ENCODE assay signal across 1 cellular context in the genomic region with DNA sequence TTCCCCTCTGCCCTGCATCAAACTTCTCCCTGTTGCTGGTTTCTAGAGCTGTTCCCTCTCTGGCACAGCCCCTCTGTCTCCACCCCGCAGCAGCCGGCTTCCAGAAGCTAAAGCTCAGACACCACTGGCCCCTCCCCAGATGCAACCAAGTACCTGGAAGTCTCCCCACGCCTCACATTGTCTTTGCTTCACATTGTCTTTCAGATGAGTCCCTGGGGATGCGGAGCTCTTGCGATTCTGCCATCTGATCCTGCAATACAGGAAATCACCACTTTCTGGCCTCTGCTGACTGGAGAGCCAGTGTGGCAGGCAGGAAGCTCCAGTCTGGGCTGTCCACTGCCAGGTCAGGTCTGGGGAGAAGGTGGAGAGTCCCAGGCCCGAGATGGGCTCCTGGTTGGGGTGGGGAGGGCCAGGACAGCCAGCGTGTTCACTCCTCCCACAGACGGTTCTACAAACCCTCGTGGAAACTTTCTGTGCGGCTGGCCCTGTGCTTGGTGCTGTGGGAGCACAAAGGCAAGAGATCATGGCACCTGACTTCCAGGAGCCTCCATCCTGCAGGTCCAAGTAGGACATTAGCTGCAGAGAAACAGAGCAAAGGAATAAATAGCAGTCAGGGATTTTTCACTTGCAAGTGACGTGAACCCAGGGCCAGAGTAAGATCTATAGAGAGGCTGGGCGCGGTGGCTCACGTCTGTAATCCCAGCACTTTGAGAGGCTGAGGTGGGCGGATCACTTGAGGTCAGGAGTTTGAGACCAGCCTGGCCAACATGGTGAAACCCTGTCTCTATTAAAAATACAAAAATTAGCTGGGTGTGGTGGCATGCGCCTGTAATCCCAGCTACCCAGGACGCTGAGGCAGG.
TF ChIP-seq lines count a peak whose summit lies in the region.

No MANE protein-coding gene starts in this region.

TF ChIP-seq in WTC11, 78 proteins besides CTCF, POLR2A, EP300 and RAD21 (continued from another document and continues in another):
- TF ChIP-seq ZNF281 (CRISPR knock-in tag; IDR thresholded peaks at IDR 0.05) (no peak), ELF4 (CRISPR knock-in tag; IDR thresholded peaks at IDR 0.05; ENCODE audit: low read depth) (no peak), ZNF671 (CRISPR knock-in tag; IDR thresholded peaks at IDR 0.05) (no peak), IRF2 (CRISPR knock-in tag; IDR thresholded peaks at IDR 0.05; ENCODE audit: borderline replicate concordance, low read depth) (no peak), ERG (CRISPR knock-in tag; IDR thresholded peaks at IDR 0.05) (no peak), EMX1 (CRISPR knock-in tag; IDR thresholded peaks at IDR 0.05) (no peak), RORB (CRISPR knock-in tag; IDR thresholded peaks at IDR 0.05) (no peak), OVOL2 (CRISPR knock-in tag; IDR thresholded peaks at IDR 0.05; ENCODE audit: borderline replicate concordance) (no peak), ZNF219 (CRISPR knock-in tag; IDR thresholded peaks at IDR 0.05; ENCODE audit: borderline replicate concordance) (no peak), SMAD3 (CRISPR knock-in tag; IDR thresholded peaks at IDR 0.05; ENCODE audit: borderline replicate concordance) (no peak), TCF7 (CRISPR knock-in tag; IDR thresholded peaks at IDR 0.05; ENCODE audit: low read depth) (no peak), CREB1 (CRISPR knock-in tag; IDR thresholded peaks at IDR 0.05) (no peak), RELA (CRISPR knock-in tag; IDR thresholded peaks at IDR 0.05; ENCODE audit: borderline replicate concordance) (no peak), NR3C1 (CRISPR knock-in tag; conservative IDR thresholded peaks at IDR 0.05; ENCODE audit: low read depth) (0 out of 2 replicates have a peak, but pooled peaks have one; percentile 46), NFATC4 (CRISPR knock-in tag; IDR thresholded peaks at IDR 0.05) (no peak), ATF2 (CRISPR knock-in tag; IDR thresholded peaks at IDR 0.05; ENCODE audit: borderline replicate concordance, low read depth) (no peak), HMGA2 (CRISPR knock-in tag; IDR thresholded peaks at IDR 0.05) (no peak), E2F4 (CRISPR knock-in tag; IDR thresholded peaks at IDR 0.05; ENCODE audit: borderline replicate concordance, low read depth) (no peak), ZNF423 (CRISPR knock-in tag; IDR thresholded peaks at IDR 0.05) (no peak), ZNF138 (CRISPR knock-in tag; conservative IDR thresholded peaks at IDR 0.05) (no peak), ETV6 (CRISPR knock-in tag; IDR thresholded peaks at IDR 0.05) (peak; percentile 44; the same call in 1 of the 2 replicates), FOXK1 (CRISPR knock-in tag; IDR thresholded peaks at IDR 0.05) (no peak), JUN (CRISPR knock-in tag; IDR thresholded peaks at IDR 0.05) (no peak), FOXP1 (CRISPR knock-in tag; IDR thresholded peaks at IDR 0.05; ENCODE audit: borderline replicate concordance) (no peak; the same call in 1 of the 2 replicates), ESRRA (CRISPR knock-in tag; IDR thresholded peaks at IDR 0.05; ENCODE audit: borderline replicate concordance) (no peak), TEAD1 (CRISPR knock-in tag; IDR thresholded peaks at IDR 0.05) (0 out of 2 replicates have a peak, but pooled peaks have one; percentile 14), NR1H2 (CRISPR knock-in tag; IDR thresholded peaks at IDR 0.05) (no peak), ATF1 (CRISPR knock-in tag; IDR thresholded peaks at IDR 0.05) (no peak)
- TF ChIP-seq, protein P1, sequence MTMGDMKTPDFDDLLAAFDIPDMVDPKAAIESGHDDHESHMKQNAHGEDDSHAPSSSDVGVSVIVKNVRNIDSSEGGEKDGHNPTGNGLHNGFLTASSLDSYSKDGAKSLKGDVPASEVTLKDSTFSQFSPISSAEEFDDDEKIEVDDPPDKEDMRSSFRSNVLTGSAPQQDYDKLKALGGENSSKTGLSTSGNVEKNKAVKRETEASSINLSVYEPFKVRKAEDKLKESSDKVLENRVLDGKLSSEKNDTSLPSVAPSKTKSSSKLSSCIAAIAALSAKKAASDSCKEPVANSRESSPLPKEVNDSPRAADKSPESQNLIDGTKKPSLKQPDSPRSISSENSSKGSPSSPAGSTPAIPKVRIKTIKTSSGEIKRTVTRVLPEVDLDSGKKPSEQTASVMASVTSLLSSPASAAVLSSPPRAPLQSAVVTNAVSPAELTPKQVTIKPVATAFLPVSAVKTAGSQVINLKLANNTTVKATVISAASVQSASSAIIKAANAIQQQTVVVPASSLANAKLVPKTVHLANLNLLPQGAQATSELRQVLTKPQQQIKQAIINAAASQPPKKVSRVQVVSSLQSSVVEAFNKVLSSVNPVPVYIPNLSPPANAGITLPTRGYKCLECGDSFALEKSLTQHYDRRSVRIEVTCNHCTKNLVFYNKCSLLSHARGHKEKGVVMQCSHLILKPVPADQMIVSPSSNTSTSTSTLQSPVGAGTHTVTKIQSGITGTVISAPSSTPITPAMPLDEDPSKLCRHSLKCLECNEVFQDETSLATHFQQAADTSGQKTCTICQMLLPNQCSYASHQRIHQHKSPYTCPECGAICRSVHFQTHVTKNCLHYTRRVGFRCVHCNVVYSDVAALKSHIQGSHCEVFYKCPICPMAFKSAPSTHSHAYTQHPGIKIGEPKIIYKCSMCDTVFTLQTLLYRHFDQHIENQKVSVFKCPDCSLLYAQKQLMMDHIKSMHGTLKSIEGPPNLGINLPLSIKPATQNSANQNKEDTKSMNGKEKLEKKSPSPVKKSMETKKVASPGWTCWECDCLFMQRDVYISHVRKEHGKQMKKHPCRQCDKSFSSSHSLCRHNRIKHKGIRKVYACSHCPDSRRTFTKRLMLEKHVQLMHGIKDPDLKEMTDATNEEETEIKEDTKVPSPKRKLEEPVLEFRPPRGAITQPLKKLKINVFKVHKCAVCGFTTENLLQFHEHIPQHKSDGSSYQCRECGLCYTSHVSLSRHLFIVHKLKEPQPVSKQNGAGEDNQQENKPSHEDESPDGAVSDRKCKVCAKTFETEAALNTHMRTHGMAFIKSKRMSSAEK (CRISPR knock-in tag; IDR thresholded peaks at IDR 0.05; ENCODE audit: borderline replicate concordance), result no peak
- TF ChIP-seq, protein P2, sequence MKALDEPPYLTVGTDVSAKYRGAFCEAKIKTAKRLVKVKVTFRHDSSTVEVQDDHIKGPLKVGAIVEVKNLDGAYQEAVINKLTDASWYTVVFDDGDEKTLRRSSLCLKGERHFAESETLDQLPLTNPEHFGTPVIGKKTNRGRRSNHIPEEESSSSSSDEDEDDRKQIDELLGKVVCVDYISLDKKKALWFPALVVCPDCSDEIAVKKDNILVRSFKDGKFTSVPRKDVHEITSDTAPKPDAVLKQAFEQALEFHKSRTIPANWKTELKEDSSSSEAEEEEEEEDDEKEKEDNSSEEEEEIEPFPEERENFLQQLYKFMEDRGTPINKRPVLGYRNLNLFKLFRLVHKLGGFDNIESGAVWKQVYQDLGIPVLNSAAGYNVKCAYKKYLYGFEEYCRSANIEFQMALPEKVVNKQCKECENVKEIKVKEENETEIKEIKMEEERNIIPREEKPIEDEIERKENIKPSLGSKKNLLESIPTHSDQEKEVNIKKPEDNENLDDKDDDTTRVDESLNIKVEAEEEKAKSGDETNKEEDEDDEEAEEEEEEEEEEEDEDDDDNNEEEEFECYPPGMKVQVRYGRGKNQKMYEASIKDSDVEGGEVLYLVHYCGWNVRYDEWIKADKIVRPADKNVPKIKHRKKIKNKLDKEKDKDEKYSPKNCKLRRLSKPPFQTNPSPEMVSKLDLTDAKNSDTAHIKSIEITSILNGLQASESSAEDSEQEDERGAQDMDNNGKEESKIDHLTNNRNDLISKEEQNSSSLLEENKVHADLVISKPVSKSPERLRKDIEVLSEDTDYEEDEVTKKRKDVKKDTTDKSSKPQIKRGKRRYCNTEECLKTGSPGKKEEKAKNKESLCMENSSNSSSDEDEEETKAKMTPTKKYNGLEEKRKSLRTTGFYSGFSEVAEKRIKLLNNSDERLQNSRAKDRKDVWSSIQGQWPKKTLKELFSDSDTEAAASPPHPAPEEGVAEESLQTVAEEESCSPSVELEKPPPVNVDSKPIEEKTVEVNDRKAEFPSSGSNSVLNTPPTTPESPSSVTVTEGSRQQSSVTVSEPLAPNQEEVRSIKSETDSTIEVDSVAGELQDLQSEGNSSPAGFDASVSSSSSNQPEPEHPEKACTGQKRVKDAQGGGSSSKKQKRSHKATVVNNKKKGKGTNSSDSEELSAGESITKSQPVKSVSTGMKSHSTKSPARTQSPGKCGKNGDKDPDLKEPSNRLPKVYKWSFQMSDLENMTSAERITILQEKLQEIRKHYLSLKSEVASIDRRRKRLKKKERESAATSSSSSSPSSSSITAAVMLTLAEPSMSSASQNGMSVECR (CRISPR knock-in tag; IDR thresholded peaks at IDR 0.05; ENCODE audit: borderline replicate concordance), result no peak
- TF ChIP-seq, protein P3, sequence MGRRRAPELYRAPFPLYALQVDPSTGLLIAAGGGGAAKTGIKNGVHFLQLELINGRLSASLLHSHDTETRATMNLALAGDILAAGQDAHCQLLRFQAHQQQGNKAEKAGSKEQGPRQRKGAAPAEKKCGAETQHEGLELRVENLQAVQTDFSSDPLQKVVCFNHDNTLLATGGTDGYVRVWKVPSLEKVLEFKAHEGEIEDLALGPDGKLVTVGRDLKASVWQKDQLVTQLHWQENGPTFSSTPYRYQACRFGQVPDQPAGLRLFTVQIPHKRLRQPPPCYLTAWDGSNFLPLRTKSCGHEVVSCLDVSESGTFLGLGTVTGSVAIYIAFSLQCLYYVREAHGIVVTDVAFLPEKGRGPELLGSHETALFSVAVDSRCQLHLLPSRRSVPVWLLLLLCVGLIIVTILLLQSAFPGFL (CRISPR knock-in tag; IDR thresholded peaks at IDR 0.05; ENCODE audit: borderline replicate concordance), result no peak
- TF ChIP-seq, protein P4, sequence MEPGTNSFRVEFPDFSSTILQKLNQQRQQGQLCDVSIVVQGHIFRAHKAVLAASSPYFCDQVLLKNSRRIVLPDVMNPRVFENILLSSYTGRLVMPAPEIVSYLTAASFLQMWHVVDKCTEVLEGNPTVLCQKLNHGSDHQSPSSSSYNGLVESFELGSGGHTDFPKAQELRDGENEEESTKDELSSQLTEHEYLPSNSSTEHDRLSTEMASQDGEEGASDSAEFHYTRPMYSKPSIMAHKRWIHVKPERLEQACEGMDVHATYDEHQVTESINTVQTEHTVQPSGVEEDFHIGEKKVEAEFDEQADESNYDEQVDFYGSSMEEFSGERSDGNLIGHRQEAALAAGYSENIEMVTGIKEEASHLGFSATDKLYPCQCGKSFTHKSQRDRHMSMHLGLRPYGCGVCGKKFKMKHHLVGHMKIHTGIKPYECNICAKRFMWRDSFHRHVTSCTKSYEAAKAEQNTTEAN (CRISPR knock-in tag; IDR thresholded peaks at IDR 0.05), result no peak
- TF ChIP-seq, protein P5, sequence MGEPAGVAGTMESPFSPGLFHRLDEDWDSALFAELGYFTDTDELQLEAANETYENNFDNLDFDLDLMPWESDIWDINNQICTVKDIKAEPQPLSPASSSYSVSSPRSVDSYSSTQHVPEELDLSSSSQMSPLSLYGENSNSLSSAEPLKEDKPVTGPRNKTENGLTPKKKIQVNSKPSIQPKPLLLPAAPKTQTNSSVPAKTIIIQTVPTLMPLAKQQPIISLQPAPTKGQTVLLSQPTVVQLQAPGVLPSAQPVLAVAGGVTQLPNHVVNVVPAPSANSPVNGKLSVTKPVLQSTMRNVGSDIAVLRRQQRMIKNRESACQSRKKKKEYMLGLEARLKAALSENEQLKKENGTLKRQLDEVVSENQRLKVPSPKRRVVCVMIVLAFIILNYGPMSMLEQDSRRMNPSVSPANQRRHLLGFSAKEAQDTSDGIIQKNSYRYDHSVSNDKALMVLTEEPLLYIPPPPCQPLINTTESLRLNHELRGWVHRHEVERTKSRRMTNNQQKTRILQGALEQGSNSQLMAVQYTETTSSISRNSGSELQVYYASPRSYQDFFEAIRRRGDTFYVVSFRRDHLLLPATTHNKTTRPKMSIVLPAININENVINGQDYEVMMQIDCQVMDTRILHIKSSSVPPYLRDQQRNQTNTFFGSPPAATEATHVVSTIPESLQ (CRISPR knock-in tag; IDR thresholded peaks at IDR 0.05), result no peak
